ENCODE assay signal across 10 cellular contexts in genomic region chr2:16625201-16625729, GRCh38. TPM values are rescaled to one million over a fixed set of nuclear protein-coding genes. Genes with fewer than 3 reads are reported as not detected.
DNase-seq lines count a peak whose midpoint lies in the region; ATAC-seq and TF ChIP-seq lines count a peak whose summit lies in the region.
"Had no signal": no experiment of that assay in that cellular context is flagged by ENCODE, and none has a peak within 500 bp of the region (broad histone marks: within the 10 kb centered on the region; RNA-seq: fewer than 3 reads in every experiment).

No MANE protein-coding gene starts in this region.

- H3K36me3 Mint-ChIP-seq in WTC11 (no peaks in the 10 kb centered on the region; the same call in 1 of the 2 replicates), memory B cell (peaks cover 26% of the 10 kb centered on the region)
- H3K36me3 Mint-ChIP-seq: mesothelial cell of epicardium had no signal

- no peak for TF ChIP-seq CTCF in WTC11 (IDR thresholded peaks at IDR 0.05)

- H3K4me1 Mint-ChIP-seq in WTC11 (peaks cover 41% of the 10 kb centered on the region), memory B cell (peaks cover 91% of the 10 kb centered on the region)

- POLR2A ChIA-PET in WTC11 (lab: Charles Lee), result interaction anchor here (0.7 kb wide), 1 partner anchor 9 kb away, joined by 3 read pairs; no protein-coding TSS in a partner anchor

- CTCF ChIA-PET in WTC11 (lab: Charles Lee), result interaction anchor here (0.7 to 2.3 kb wide), 5 partner anchors 11 to 1420 kb away, joined by 3 to 10 read pairs (median 5); no protein-coding TSS in a partner anchor

- no peaks in the 10 kb centered on the region for H3K27me3 Mint-ChIP-seq in WTC11 (ENCODE audit: low read depth)
- no peaks in the 10 kb centered on the region for H3K27me3 Mint-ChIP-seq in memory B cell

- in situ Hi-C loops in ACHN (cut with HindIII; ENCODE audit: low pct_ligation_motif_present, low pct_unique_long_range_greater_than_20kb, low sequenced_read_pairs), result no loop called here

- H3K4me3 Mint-ChIP-seq in WTC11 (no peak overlapping the region), memory B cell (peak overlapping the region; percentile 73)
- H3K4me3 Mint-ChIP-seq: activated naive CD4-positive, alpha-beta T cell treated with anti-CD3 and anti-CD28 coated beads for 36 hours; mesothelial cell of epicardium had no signal

- H3K27ac Mint-ChIP-seq in WTC11 (no peak overlapping the region), memory B cell (peak overlapping the region; percentile 92)
- H3K27ac Mint-ChIP-seq: activated naive CD4-positive, alpha-beta T cell treated with anti-CD3 and anti-CD28 coated beads for 36 hours had no signal

- peak; percentile 3 for ATAC-seq in HG03066 (IDR thresholded peaks at IDR 0.05; ENCODE audit: low read depth, unreplicated experiment)
- peak; percentile 71 for ATAC-seq in WTC11
- ATAC-seq in memory B cell (ENCODE audit: low read depth), result peak; percentile 60

- peak; percentile 42 for DNase-seq in ACHN
- DNase-seq in WTC11 (ENCODE audit: low spot score), result no peak
- peak in 1 of 2 donors; percentile 41 for DNase-seq in memory B cell (ENCODE audit: low spot score in 2 of 2)
- DNase-seq in NCI-H1694 treated with DMSO at 0.1 percent for 48 hours (lab: John Stamatoyannopoulos, UW), result no peak
- no peak for DNase-seq in NCI-H187 treated with DMSO at 0.1 percent for 48 hours (lab: John Stamatoyannopoulos, UW)
- DNase-seq in NCI-H748 treated with DMSO at 0.1 percent for 48 hours (lab: John Stamatoyannopoulos, UW), result no peak
- DNase-seq in hepatic stellate cell (ENCODE audit: low spot score), result no peak
- DNase-seq: activated naive CD4-positive, alpha-beta T cell treated with anti-CD3 and anti-CD28 coated beads for 36 hours had no signal

- H3K9me3 Mint-ChIP-seq in WTC11, result no peaks in the 10 kb centered on the region
- no peaks in the 10 kb centered on the region for H3K9me3 Mint-ChIP-seq in memory B cell
- H3K9me3 Mint-ChIP-seq: activated naive CD4-positive, alpha-beta T cell treated with anti-CD3 and anti-CD28 coated beads for 36 hours; mesothelial cell of epicardium had no signal

TF ChIP-seq in WTC11, 78 proteins besides CTCF, POLR2A, EP300 and RAD21:
- TF ChIP-seq, protein P1, sequence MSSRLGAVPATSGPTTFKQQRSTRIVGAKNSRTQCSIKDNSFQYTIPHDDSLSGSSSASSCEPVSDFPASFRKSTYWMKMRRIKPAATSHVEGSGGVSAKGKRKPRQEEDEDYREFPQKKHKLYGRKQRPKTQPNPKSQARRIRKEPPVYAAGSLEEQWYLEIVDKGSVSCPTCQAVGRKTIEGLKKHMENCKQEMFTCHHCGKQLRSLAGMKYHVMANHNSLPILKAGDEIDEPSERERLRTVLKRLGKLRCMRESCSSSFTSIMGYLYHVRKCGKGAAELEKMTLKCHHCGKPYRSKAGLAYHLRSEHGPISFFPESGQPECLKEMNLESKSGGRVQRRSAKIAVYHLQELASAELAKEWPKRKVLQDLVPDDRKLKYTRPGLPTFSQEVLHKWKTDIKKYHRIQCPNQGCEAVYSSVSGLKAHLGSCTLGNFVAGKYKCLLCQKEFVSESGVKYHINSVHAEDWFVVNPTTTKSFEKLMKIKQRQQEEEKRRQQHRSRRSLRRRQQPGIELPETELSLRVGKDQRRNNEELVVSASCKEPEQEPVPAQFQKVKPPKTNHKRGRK (CRISPR knock-in tag; IDR thresholded peaks at IDR 0.05; ENCODE audit: borderline replicate concordance), result no peak
- 0 out of 2 replicates have a peak, but pooled peaks have one; percentile 44 for TF ChIP-seq ZNF423 (CRISPR knock-in tag; IDR thresholded peaks at IDR 0.05)
- no peak for TF ChIP-seq EMX1 (CRISPR knock-in tag; IDR thresholded peaks at IDR 0.05)
- TF ChIP-seq, protein P2, sequence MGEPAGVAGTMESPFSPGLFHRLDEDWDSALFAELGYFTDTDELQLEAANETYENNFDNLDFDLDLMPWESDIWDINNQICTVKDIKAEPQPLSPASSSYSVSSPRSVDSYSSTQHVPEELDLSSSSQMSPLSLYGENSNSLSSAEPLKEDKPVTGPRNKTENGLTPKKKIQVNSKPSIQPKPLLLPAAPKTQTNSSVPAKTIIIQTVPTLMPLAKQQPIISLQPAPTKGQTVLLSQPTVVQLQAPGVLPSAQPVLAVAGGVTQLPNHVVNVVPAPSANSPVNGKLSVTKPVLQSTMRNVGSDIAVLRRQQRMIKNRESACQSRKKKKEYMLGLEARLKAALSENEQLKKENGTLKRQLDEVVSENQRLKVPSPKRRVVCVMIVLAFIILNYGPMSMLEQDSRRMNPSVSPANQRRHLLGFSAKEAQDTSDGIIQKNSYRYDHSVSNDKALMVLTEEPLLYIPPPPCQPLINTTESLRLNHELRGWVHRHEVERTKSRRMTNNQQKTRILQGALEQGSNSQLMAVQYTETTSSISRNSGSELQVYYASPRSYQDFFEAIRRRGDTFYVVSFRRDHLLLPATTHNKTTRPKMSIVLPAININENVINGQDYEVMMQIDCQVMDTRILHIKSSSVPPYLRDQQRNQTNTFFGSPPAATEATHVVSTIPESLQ (CRISPR knock-in tag; IDR thresholded peaks at IDR 0.05), result no peak
- TF ChIP-seq ETV6 (CRISPR knock-in tag; IDR thresholded peaks at IDR 0.05), result peak; percentile 80; the same call in 1 of the 2 replicates

RNA-seq across cellular contexts. Expression of gene CYRIA, which starts 40.4 kb away (rescaled TPM):
- total RNA-seq in WTC11 (2021), result 6.2 to 8.3 TPM (median 7.1 TPM) in 3 replicates

Comparison
In these comparisons a context has a peak if more than half of its experiments do, and no peak if none do; other contexts are left out.
1. ATAC-seq: peak in every context shown above with its lines; median percentile 71 in WTC11; 60 in memory B cell; 3 in HG03066.